In the genomic region with DNA sequence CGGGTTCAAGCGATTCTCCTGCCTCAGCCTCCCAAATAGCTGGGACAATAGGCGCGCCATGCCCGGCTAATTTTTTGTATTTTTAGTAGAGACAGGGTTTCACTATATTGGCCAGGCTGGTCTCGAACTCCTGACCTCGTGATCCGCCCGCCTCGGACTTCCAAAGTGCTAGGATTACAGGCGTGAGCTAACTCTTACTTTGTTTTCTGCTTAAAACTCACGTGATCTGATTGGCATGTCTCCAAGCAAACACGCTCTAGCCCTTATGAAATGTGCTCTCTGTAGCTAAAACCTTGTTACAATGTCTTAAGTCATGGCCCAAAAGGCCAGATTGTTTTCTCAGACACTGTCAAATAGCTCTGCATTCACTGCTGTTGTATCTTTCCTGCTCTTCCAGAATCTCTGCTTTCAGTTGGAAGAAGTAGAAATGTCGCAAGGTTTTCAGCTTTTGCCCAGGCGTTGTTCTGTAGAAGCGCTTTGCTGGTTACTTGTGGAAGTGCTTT, we compare ENCODE assay signal across 9 cellular contexts. TPM values are rescaled to one million over a fixed set of nuclear protein-coding genes. Genes with fewer than 3 reads are reported as not detected.
DNase-seq lines count a peak whose midpoint lies in the region; ATAC-seq, FAIRE-seq and TF ChIP-seq lines count a peak whose summit lies in the region.
"Had no signal": no experiment of that assay in that cellular context is flagged by ENCODE, and none has a peak within 500 bp of the region (broad histone marks: within the 10 kb centered on the region; RNA-seq: fewer than 3 reads in every experiment).

No MANE protein-coding gene starts in this region.

- H3K4me1 Mint-ChIP-seq in activated naive CD4-positive, alpha-beta T cell treated with anti-CD3 and anti-CD28 coated beads, Interleukin-2, amount 50 U/mL, for 24 hours = peaks cover 20% of the 10 kb centered on the region
- peaks cover 5% of the 10 kb centered on the region for H3K4me1 Mint-ChIP-seq in central memory CD8-positive, alpha-beta T cell

- ATAC-seq in activated naive CD4-positive, alpha-beta T cell treated with anti-CD3 and anti-CD28 coated beads, Interleukin-2, amount 50 U/mL, for 72 hours = no peak
- ATAC-seq in central memory CD8-positive, alpha-beta T cell (replicated peaks; ENCODE audit: extremely low read depth, poor library complexity, severe bottlenecking) = no peak
- ATAC-seq in HG03045 (IDR thresholded peaks at IDR 0.05; ENCODE audit: unreplicated experiment) = no peak

- H3K27ac Mint-ChIP-seq in activated naive CD4-positive, alpha-beta T cell treated with anti-CD3 and anti-CD28 coated beads, Interleukin-2, amount 50 U/mL, for 24 hours = no peak overlapping the region
- H3K27ac Mint-ChIP-seq in activated naive CD4-positive, alpha-beta T cell treated with anti-CD3 and anti-CD28 coated beads, Interleukin-2, amount 50 U/mL, for 72 hours = peak overlapping the region in 1 of 2 donors; percentile 78
- H3K27ac Mint-ChIP-seq in central memory CD8-positive, alpha-beta T cell (ENCODE audit: low read depth) = peak overlapping the region; percentile 71

- no peaks in the 10 kb centered on the region for H3K36me3 Mint-ChIP-seq in activated naive CD4-positive, alpha-beta T cell treated with anti-CD3 and anti-CD28 coated beads, Interleukin-2, amount 50 U/mL, for 24 hours
- peaks cover 0 to 5% of the 10 kb centered on the region in 2 donors for H3K36me3 Mint-ChIP-seq in activated naive CD4-positive, alpha-beta T cell treated with anti-CD3 and anti-CD28 coated beads, Interleukin-2, amount 50 U/mL, for 72 hours
- peaks cover 2% of the 10 kb centered on the region for H3K36me3 Mint-ChIP-seq in central memory CD8-positive, alpha-beta T cell (ENCODE audit: insufficient read depth)

- H3K4me1 ChIP-seq in vagina (no peaks in the 10 kb centered on the region), kidney (ENCODE audit: control insufficient read depth in 1 of 2, insufficient read depth in 1 of 2, low read depth in 1 of 2, low read length in 2 of 2) (peaks cover 0 to 3% of the 10 kb centered on the region in 2 donors)

- H3K9me3 ChIP-seq in vagina = no peaks in the 10 kb centered on the region
- H3K9me3 ChIP-seq in kidney (ENCODE audit: control insufficient read depth in 1 of 2, low read length in 2 of 2) = no peaks in the 10 kb centered on the region

- H3K4me3 ChIP-seq in vagina = peak overlapping the region; percentile 47 to 57
- peak overlapping the region in 1 of 2 donors; percentile 58 for H3K4me3 ChIP-seq in kidney (ENCODE audit: low read length in 2 of 2)

- peak overlapping the region; percentile 89 for H3K4me3 Mint-ChIP-seq in activated naive CD4-positive, alpha-beta T cell treated with anti-CD3 and anti-CD28 coated beads, Interleukin-2, amount 50 U/mL, for 24 hours
- peak overlapping the region; percentile 79 for H3K4me3 Mint-ChIP-seq in central memory CD8-positive, alpha-beta T cell

- in situ Hi-C loops in KBM-7 (cut with MboI; ENCODE audit: low pct_unique_long_range_greater_than_20kb, low sequenced_read_pairs) = no loop called here

- peak overlapping the region in 1 of 2 donors; percentile 1 for H3K9ac ChIP-seq in kidney (ENCODE audit: low read length in 2 of 2)

- no peak for FAIRE-seq in kidney (lab: Jason Lieb, UNC)

- H3K27me3 Mint-ChIP-seq in activated naive CD4-positive, alpha-beta T cell treated with anti-CD3 and anti-CD28 coated beads, Interleukin-2, amount 50 U/mL, for 24 hours = no peaks in the 10 kb centered on the region
- H3K27me3 Mint-ChIP-seq in central memory CD8-positive, alpha-beta T cell = no peaks in the 10 kb centered on the region

- H3K27me3 ChIP-seq in vagina = no peaks in the 10 kb centered on the region

- intact Hi-C loops in vagina (cut with DNase I) = no loop called here
- intact Hi-C loops in kidney (cut with DNase I) = no loop called here

- no peak for TF ChIP-seq CTCF in vagina (IDR thresholded peaks at IDR 0.05)
- TF ChIP-seq CTCF in kidney (IDR thresholded peaks at IDR 0.05; ENCODE audit: borderline replicate concordance, extremely low read depth, insufficient read depth) = no peak

- H3K36me3 ChIP-seq in vagina (no peaks in the 10 kb centered on the region), kidney (ENCODE audit: control insufficient read depth in 1 of 2, insufficient read depth in 2 of 2, low read length in 2 of 2) (no peaks in the 10 kb centered on the region)

- TF ChIP-seq POLR2A in vagina (IDR thresholded peaks at IDR 0.05) = no peak

- H3K27ac ChIP-seq in vagina (peak overlapping the region; percentile 7), kidney (ENCODE audit: low read depth in 2 of 2, low read length in 2 of 2) (no peak overlapping the region)

- DNase-seq in activated naive CD4-positive, alpha-beta T cell treated with anti-CD3 and anti-CD28 coated beads, Interleukin-2, amount 50 U/mL, for 72 hours (ENCODE audit: low spot score in 2 of 2) = no peak
- DNase-seq in central memory CD8-positive, alpha-beta T cell (ENCODE audit: low spot score in 2 of 2) = no peak
- DNase-seq in mucosa of gallbladder (ENCODE audit: low spot score) (peak; percentile 22), vagina (ENCODE audit: extremely low spot score in 2 of 2) (no peak), kidney (no peak), KBM-7 (no peak)
- DNase-seq: DND-41 had no signal

- no peaks in the 10 kb centered on the region for H3K9me3 Mint-ChIP-seq in activated naive CD4-positive, alpha-beta T cell treated with anti-CD3 and anti-CD28 coated beads, Interleukin-2, amount 50 U/mL, for 24 hours
- H3K9me3 Mint-ChIP-seq in activated naive CD4-positive, alpha-beta T cell treated with anti-CD3 and anti-CD28 coated beads, Interleukin-2, amount 50 U/mL, for 72 hours = no peaks in the 10 kb centered on the region
- H3K9me3 Mint-ChIP-seq in central memory CD8-positive, alpha-beta T cell = no peaks in the 10 kb centered on the region

RNA-seq across cellular contexts. Expression of gene OGT, which starts 39.7 kb away (rescaled TPM):
- 100 to 1,000 TPM; 362 to 427 TPM for total RNA-seq in activated naive CD4-positive, alpha-beta T cell treated with anti-CD3 and anti-CD28 coated beads, Interleukin-2, amount 50 U/mL, for 72 hours
- total RNA-seq in mucosa of gallbladder (139 TPM), vagina (173 TPM), kidney (147 TPM)
- 32.2 TPM for polyA plus RNA-seq in kidney (ENCODE audit: insufficient read depth, low read depth, low replicate concordance)
